In the genomic region with DNA sequence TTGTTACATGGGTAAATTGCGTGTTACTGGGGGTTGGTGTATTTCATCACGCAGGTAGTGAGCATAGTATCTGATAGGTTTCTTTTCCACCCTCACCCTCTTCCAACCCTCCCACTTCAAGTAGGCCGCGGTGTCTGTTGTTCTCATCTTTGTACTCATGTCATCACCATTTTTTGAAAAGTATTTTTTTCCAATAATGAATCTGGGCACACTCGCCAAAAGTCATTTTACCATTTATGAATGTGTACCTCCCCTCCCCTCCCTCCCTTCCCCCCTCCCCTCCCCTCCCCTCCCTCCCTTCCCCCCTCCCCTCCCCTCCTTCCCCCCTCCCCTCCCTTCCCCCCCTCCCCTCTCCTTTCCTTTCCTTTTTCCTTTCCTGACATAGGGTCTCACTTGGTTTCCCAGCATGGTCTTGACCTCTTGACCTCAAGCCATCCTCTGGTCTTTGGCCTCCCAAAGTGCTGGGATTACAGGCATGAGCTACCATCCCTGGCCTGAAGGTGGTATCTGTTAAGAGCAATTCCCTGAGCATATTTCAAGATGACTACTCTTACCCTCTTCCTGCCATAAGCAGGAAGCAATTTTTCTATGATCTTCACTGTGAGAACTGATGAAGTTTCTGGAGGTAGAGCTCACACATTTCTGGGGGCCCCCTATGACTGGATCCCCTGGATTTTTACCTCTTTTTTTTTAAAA, we compare ENCODE assay signal across 23 cellular contexts. TPM values are rescaled to one million over a fixed set of nuclear protein-coding genes. Genes with fewer than 3 reads are reported as not detected.
A peak's percentile ranks its signal among the peaks of the same experiment; 100 is the strongest.
DNase-seq lines count a peak whose midpoint lies in the region; ATAC-seq, FAIRE-seq and TF ChIP-seq lines count a peak whose summit lies in the region.
"Had no signal": no experiment of that assay in that cellular context is flagged by ENCODE, and none has a peak within 500 bp of the region (broad histone marks: within the 10 kb centered on the region; RNA-seq: fewer than 3 reads in every experiment).

No MANE protein-coding gene starts in this region.

- ATAC-seq in activated naive CD8-positive, alpha-beta T cell treated with anti-CD3 and anti-CD28 coated beads, Interleukin-2, amount 10 ng/mL, durations not matched to agents 7 days and 5 days (ENCODE audit: low read depth), result no peak
- ATAC-seq in HG02642 (IDR thresholded peaks at IDR 0.05; ENCODE audit: poor library complexity, unreplicated experiment), result no peak
- ATAC-seq: activated T-cell treated with anti-CD3 and anti-CD28 coated beads, Interleukin-2, amount 50 U/mL, for 4 hours; HCT116; naive thymus-derived CD4-positive, alpha-beta T cell; pancreas had no signal

- TF ChIP-seq CTCF in progenitor cell of endocrine pancreas (IDR thresholded peaks at IDR 0.05; ENCODE audit: unreplicated experiment), result no peak

- peak overlapping the region; percentile 28 for H3K27ac Mint-ChIP-seq in activated naive CD4-positive, alpha-beta T cell treated with anti-CD3 and anti-CD28 coated beads, Interleukin-2, amount 10 ng/mL, durations not matched to agents 7 days and 5 days
- peak overlapping the region; percentile 73 for H3K27ac Mint-ChIP-seq in activated naive CD8-positive, alpha-beta T cell treated with anti-CD3 and anti-CD28 coated beads, Interleukin-2, amount 10 ng/mL, durations not matched to agents 7 days and 5 days
- H3K27ac Mint-ChIP-seq in progenitor cell of endocrine pancreas, result peak overlapping the region; percentile 97
- H3K27ac Mint-ChIP-seq: activated B cell treated with CpG ODN at 0.5 μM for 24 hours; activated naive CD4-positive, alpha-beta T cell treated with anti-CD3 and anti-CD28 coated beads, Interleukin-2, amount 50 U/mL, for 24 hours had no signal

- peaks cover 36% of the 10 kb centered on the region for H3K36me3 Mint-ChIP-seq in activated naive CD4-positive, alpha-beta T cell treated with anti-CD3 and anti-CD28 coated beads, Interleukin-2, amount 10 ng/mL, durations not matched to agents 7 days and 5 days
- peaks cover 51% of the 10 kb centered on the region for H3K36me3 Mint-ChIP-seq in activated naive CD8-positive, alpha-beta T cell treated with anti-CD3 and anti-CD28 coated beads, Interleukin-2, amount 10 ng/mL, durations not matched to agents 7 days and 5 days
- H3K36me3 Mint-ChIP-seq in progenitor cell of endocrine pancreas (ENCODE audit: insufficient read depth), result peaks cover 82% of the 10 kb centered on the region

- CTCF ChIA-PET in activated naive CD4-positive, alpha-beta T cell treated with anti-CD3 and anti-CD28 coated beads, Interleukin-2, amount 10 ng/mL, durations not matched to agents 7 days and 5 days (lab: Charles Lee), result interaction anchor here (1.0 kb wide), 1 partner anchor 9 kb away, joined by 4 read pairs; no protein-coding TSS in a partner anchor

- H3K9me3 Mint-ChIP-seq in activated naive CD4-positive, alpha-beta T cell treated with anti-CD3 and anti-CD28 coated beads, Interleukin-2, amount 10 ng/mL, durations not matched to agents 7 days and 5 days, result peaks cover 40% of the 10 kb centered on the region
- H3K9me3 Mint-ChIP-seq in activated naive CD8-positive, alpha-beta T cell treated with anti-CD3 and anti-CD28 coated beads, Interleukin-2, amount 10 ng/mL, durations not matched to agents 7 days and 5 days, result peaks cover 18% of the 10 kb centered on the region
- H3K9me3 Mint-ChIP-seq in progenitor cell of endocrine pancreas (ENCODE audit: low read depth), result peaks cover 38% of the 10 kb centered on the region
- H3K9me3 Mint-ChIP-seq: activated naive CD4-positive, alpha-beta T cell treated with anti-CD3 and anti-CD28 coated beads, Interleukin-2, amount 50 U/mL, for 24 hours had no signal

- H3K4me3 Mint-ChIP-seq in activated naive CD4-positive, alpha-beta T cell treated with anti-CD3 and anti-CD28 coated beads, Interleukin-2, amount 10 ng/mL, durations not matched to agents 7 days and 5 days, result no peak overlapping the region
- H3K4me3 Mint-ChIP-seq in activated naive CD8-positive, alpha-beta T cell treated with anti-CD3 and anti-CD28 coated beads, Interleukin-2, amount 10 ng/mL, durations not matched to agents 7 days and 5 days, result no peak overlapping the region
- H3K4me3 Mint-ChIP-seq in progenitor cell of endocrine pancreas (ENCODE audit: low read depth), result no peak overlapping the region
- H3K4me3 Mint-ChIP-seq: activated B cell treated with CpG ODN at 0.5 μM for 24 hours; activated naive CD4-positive, alpha-beta T cell treated with anti-CD3 and anti-CD28 coated beads, Interleukin-2, amount 50 U/mL, for 24 hours; activated T-cell treated with anti-CD3 and anti-CD28 coated beads, Interleukin-2, amount 50 U/mL, for 4 hours had no signal

- no peaks in the 10 kb centered on the region for H3K4me1 Mint-ChIP-seq in activated naive CD4-positive, alpha-beta T cell treated with anti-CD3 and anti-CD28 coated beads, Interleukin-2, amount 10 ng/mL, durations not matched to agents 7 days and 5 days
- peaks cover 4% of the 10 kb centered on the region for H3K4me1 Mint-ChIP-seq in activated naive CD8-positive, alpha-beta T cell treated with anti-CD3 and anti-CD28 coated beads, Interleukin-2, amount 10 ng/mL, durations not matched to agents 7 days and 5 days
- H3K4me1 Mint-ChIP-seq in progenitor cell of endocrine pancreas (ENCODE audit: low read depth), result no peaks in the 10 kb centered on the region

- FAIRE-seq in urothelium cell line (lab: Jason Lieb, UNC), result no peak
- FAIRE-seq: pancreas had no signal

- no peaks in the 10 kb centered on the region for H3K27me3 Mint-ChIP-seq in activated naive CD4-positive, alpha-beta T cell treated with anti-CD3 and anti-CD28 coated beads, Interleukin-2, amount 10 ng/mL, durations not matched to agents 7 days and 5 days
- H3K27me3 Mint-ChIP-seq in activated naive CD8-positive, alpha-beta T cell treated with anti-CD3 and anti-CD28 coated beads, Interleukin-2, amount 10 ng/mL, durations not matched to agents 7 days and 5 days, result no peaks in the 10 kb centered on the region
- H3K27me3 Mint-ChIP-seq in progenitor cell of endocrine pancreas, result no peaks in the 10 kb centered on the region
- H3K27me3 Mint-ChIP-seq: activated B cell treated with CpG ODN at 0.5 μM for 24 hours; activated naive CD4-positive, alpha-beta T cell treated with anti-CD3 and anti-CD28 coated beads, Interleukin-2, amount 50 U/mL, for 24 hours; naive thymus-derived CD4-positive, alpha-beta T cell had no signal

- no peak for DNase-seq in activated naive CD4-positive, alpha-beta T cell treated with anti-CD3 and anti-CD28 coated beads, Interleukin-2, amount 10 ng/mL, durations not matched to agents 7 days and 5 days
- no peak for DNase-seq in activated naive CD4-positive, alpha-beta T cell treated with Interleukin-2 at 50 U/mL for 16 hours
- DNase-seq in Kasumi-1 (lab: John Stamatoyannopoulos, UW) (peak; percentile 10 to 19), progenitor cell of endocrine pancreas (ENCODE audit: low spot score, unreplicated experiment) (no peak), urothelium cell line (ENCODE audit: low spot score) (no peak), NOMO-1 (lab: John Stamatoyannopoulos, UW; ENCODE audit: unreplicated experiment in 2 of 2) (no peak)
- no peak for DNase-seq in activated naive CD8-positive, alpha-beta T cell treated with anti-CD3 and anti-CD28 coated beads, Interleukin-2, amount 10 ng/mL, durations not matched to agents 7 days and 5 days
- DNase-seq: activated B cell treated with CpG ODN at 0.5 μM for 24 hours; activated T-cell treated with anti-CD3 and anti-CD28 coated beads, Interleukin-2, amount 50 U/mL, for 4 hours; effector memory CD4-positive, alpha-beta T cell; kidney glomerular epithelial cell; mesenchymal stem cell; naive thymus-derived CD4-positive, alpha-beta T cell; NCI-H146; NCI-H2171; NCI-H526 treated with DMSO at 0.1 percent for 48 hours; pancreas; Right ventricle myocardium superior; sigmoid colon; thyroid gland had no signal

- POLR2A ChIA-PET in activated naive CD8-positive, alpha-beta T cell treated with anti-CD3 and anti-CD28 coated beads, Interleukin-2, amount 10 ng/mL, durations not matched to agents 7 days and 5 days (lab: Charles Lee), result interaction anchor here (0.6 to 0.9 kb wide), 3 partner anchors 26 to 1604 kb away, joined by 3 to 5 read pairs (median 4); no protein-coding TSS in a partner anchor

RNA-seq across cellular contexts. Expression of gene ZNF627, which starts 15.7 kb away (rescaled TPM):
- 1 to 10 TPM; 9.0 to 9.6 TPM for total RNA-seq in activated naive CD8-positive, alpha-beta T cell treated with anti-CD3 and anti-CD28 coated beads, Interleukin-2, amount 10 ng/mL, durations not matched to agents 7 days and 5 days
- total RNA-seq in progenitor cell of endocrine pancreas, result 31.9 and 33.6 TPM in 2 replicates

RNA-seq across cellular contexts. Expression of gene ACP5, which starts 35.5 kb away (rescaled TPM):
- total RNA-seq in activated naive CD8-positive, alpha-beta T cell treated with anti-CD3 and anti-CD28 coated beads, Interleukin-2, amount 10 ng/mL, durations not matched to agents 7 days and 5 days, result 10 to 100 TPM; 32.0 to 35.0 TPM
- total RNA-seq in progenitor cell of endocrine pancreas, result 1.6 and 2.7 TPM in 2 replicates

RNA-seq across cellular contexts. Expression of gene ELOF1, which starts 53.9 kb away (rescaled TPM):
- total RNA-seq in activated naive CD8-positive, alpha-beta T cell treated with anti-CD3 and anti-CD28 coated beads, Interleukin-2, amount 10 ng/mL, durations not matched to agents 7 days and 5 days, result 10 to 100 TPM; 47.0 to 49.0 TPM
- 48.7 and 56.5 TPM in 2 replicates for total RNA-seq in progenitor cell of endocrine pancreas

Comparison
In these comparisons a context has a peak if more than half of its experiments do, and no peak if none do; other contexts are left out.
1. DNase-seq: peak in Kasumi-1 (2 of 2); none in activated naive CD4-positive, alpha-beta T cell treated with anti-CD3 and anti-CD28 coated beads, Interleukin-2, amount 10 ng/mL, durations not matched to agents 7 days and 5 days (single experiment), activated naive CD4-positive, alpha-beta T cell treated with Interleukin-2 at 50 U/mL for 16 hours (single experiment), activated naive CD8-positive, alpha-beta T cell treated with anti-CD3 and anti-CD28 coated beads, Interleukin-2, amount 10 ng/mL, durations not matched to agents 7 days and 5 days (single experiment), progenitor cell of endocrine pancreas (single experiment), urothelium cell line (single experiment) and NOMO-1 (0 of 2).
2. H3K27ac Mint-ChIP-seq: peak in every context shown above with its lines; median percentile 97 in progenitor cell of endocrine pancreas; 73 in activated naive CD8-positive, alpha-beta T cell treated with anti-CD3 and anti-CD28 coated beads, Interleukin-2, amount 10 ng/mL, durations not matched to agents 7 days and 5 days; 28 in activated naive CD4-positive, alpha-beta T cell treated with anti-CD3 and anti-CD28 coated beads, Interleukin-2, amount 10 ng/mL, durations not matched to agents 7 days and 5 days.